Comparison of ENCODE assay signal across 19 cellular contexts in genomic region chr19:7981199-7981598, GRCh38. TPM values are rescaled to one million over a fixed set of nuclear protein-coding genes. Genes with fewer than 3 reads are reported as not detected.
A peak's percentile ranks its signal among the peaks of the same experiment; 100 is the strongest.
DNase-seq lines count a peak whose midpoint lies in the region; ATAC-seq, FAIRE-seq and TF ChIP-seq lines count a peak whose summit lies in the region.
"Had no signal": no experiment of that assay in that cellular context is flagged by ENCODE, and none has a peak within 500 bp of the region (broad histone marks: within the 10 kb centered on the region; RNA-seq: fewer than 3 reads in every experiment).

No MANE protein-coding gene starts in this region.

- H2AFZ ChIP-seq in astrocyte (ENCODE audit: low read depth, low read length) = no peak overlapping the region
- H2AFZ ChIP-seq: GM23248 had no signal

- H3K9me3 Mint-ChIP-seq in astrocyte (ENCODE audit: unreplicated experiment) (no peaks in the 10 kb centered on the region), glutamatergic neuron (ENCODE audit: unreplicated experiment) (peaks cover under 1% of the 10 kb centered on the region)
- H3K9me3 Mint-ChIP-seq: CD4-positive, alpha-beta T cell had no signal

- H3K4me3 ChIP-seq in astrocyte (ENCODE audit: insufficient read depth, low read depth, low read length) (no peak overlapping the region), spleen (no peak overlapping the region)
- H3K4me3 ChIP-seq: GM23248, HAP-1 had no signal

- H3K4me3 Mint-ChIP-seq in astrocyte (ENCODE audit: unreplicated experiment) (no peak overlapping the region), glutamatergic neuron (ENCODE audit: unreplicated experiment) (no peak overlapping the region)
- H3K4me3 Mint-ChIP-seq: CD4-positive, alpha-beta T cell had no signal

- CTCF ChIA-PET in RWPE1 (lab: Yijun Ruan, JAX) = interaction anchor here (0.6 to 1.9 kb wide), 2 partner anchors 21 to 338 kb away, joined by 3 to 9 read pairs; no protein-coding TSS in a partner anchor

- no peak for FAIRE-seq in astrocyte (lab: Jason Lieb, UNC)
- FAIRE-seq: A204.1, D721Med, G401.6, GM12891, GM18507 had no signal

- peaks cover 90% of the 10 kb centered on the region for H4K20me1 ChIP-seq in astrocyte (ENCODE audit: insufficient read depth, low read length)

- H3K27ac Mint-ChIP-seq in astrocyte (ENCODE audit: unreplicated experiment) (peak overlapping the region; percentile 5), glutamatergic neuron (ENCODE audit: unreplicated experiment) (peak overlapping the region; percentile 17)
- H3K27ac Mint-ChIP-seq: CD4-positive, alpha-beta T cell had no signal

- H3K36me3 Mint-ChIP-seq in astrocyte (ENCODE audit: low read depth, unreplicated experiment) (peaks cover 4% of the 10 kb centered on the region), glutamatergic neuron (ENCODE audit: unreplicated experiment) (no peaks in the 10 kb centered on the region)

- ATAC-seq in left cardiac atrium = no peak
- ATAC-seq in HG02678 (IDR thresholded peaks at IDR 0.05; ENCODE audit: unreplicated experiment) = no peak

- peaks cover 5% of the 10 kb centered on the region for H3K36me3 ChIP-seq in astrocyte (ENCODE audit: insufficient read depth, low read length)
- peaks cover 4 to 100% (median 62%) of the 10 kb centered on the region in 6 donors for H3K36me3 ChIP-seq in spleen

- H3K9me3 ChIP-seq in astrocyte (ENCODE audit: insufficient read depth, low read depth, low read length) = no peaks in the 10 kb centered on the region
- no peaks in the 10 kb centered on the region for H3K9me3 ChIP-seq in spleen
- H3K9me3 ChIP-seq: BE2C, Caco-2, HAP-1 had no signal

- H3K9ac ChIP-seq in astrocyte (ENCODE audit: low read length) = no peak overlapping the region
- H3K9ac ChIP-seq: GM23248 had no signal

- POLR2A ChIA-PET in RWPE1 (lab: Yijun Ruan, JAX; ENCODE audit: low non-redundant PET) = no interaction called here

- TF ChIP-seq CTCF in RWPE1 (conservative IDR thresholded peaks at IDR 0.05; ENCODE audit: low read depth) (no peak), astrocyte (IDR thresholded peaks at IDR 0.05; ENCODE audit: insufficient read depth, low read depth, low read length) (no peak), glutamatergic neuron (IDR thresholded peaks at IDR 0.05; ENCODE audit: partially characterized antibody, unreplicated experiment) (no peak), spleen (IDR thresholded peaks at IDR 0.05 in 8 of 11, conservative IDR thresholded peaks at IDR 0.05 in 3 of 11) (no peak)

- H3K27me3 ChIP-seq in astrocyte (ENCODE audit: insufficient read depth, low read length) (no peaks in the 10 kb centered on the region), spleen (replicated peaks in 1 of 7) (no peaks in the 10 kb centered on the region)
- H3K27me3 ChIP-seq: BE2C had no signal

- TF ChIP-seq POLR2A in spleen (IDR thresholded peaks at IDR 0.05) = no peak

- H3K27me3 Mint-ChIP-seq in astrocyte (ENCODE audit: low read depth, unreplicated experiment) = no peaks in the 10 kb centered on the region
- H3K27me3 Mint-ChIP-seq in glutamatergic neuron (ENCODE audit: unreplicated experiment) = peaks cover 5% of the 10 kb centered on the region
- H3K27me3 Mint-ChIP-seq: CD4-positive, alpha-beta T cell had no signal

- H3K27ac ChIP-seq in RWPE1 (peak overlapping the region; percentile 100), astrocyte (ENCODE audit: low read depth, low read length) (no peak overlapping the region), spleen (peak overlapping the region in 7 of 8 donors; percentile 14 to 86 (median 76))
- H3K27ac ChIP-seq: GM23248 had no signal

- DNase-seq in RWPE1 (ENCODE audit: low spot score) (no peak), astrocyte (ENCODE audit: low read depth) (no peak), glutamatergic neuron (peak; percentile 0), spleen (peak; percentile 28), left cardiac atrium (no peak), NCI-H1694 treated with DMSO at 0.1 percent for 48 hours (lab: John Stamatoyannopoulos, UW) (no peak)
- DNase-seq: ACHN; BE2C; C1 segment of cervical spinal cord; Caco-2; CD4-positive, alpha-beta T cell; GM23248 had no signal

- WGBS in spleen, 5 donors = 90 to 95% (median 91%) methylated on average over 7 of the region's 7 CpGs

- H3K4me1 Mint-ChIP-seq in astrocyte (ENCODE audit: low read depth, unreplicated experiment) (peaks cover 3% of the 10 kb centered on the region), glutamatergic neuron (ENCODE audit: low read depth, unreplicated experiment) (peaks cover 26% of the 10 kb centered on the region)

- H3K79me2 ChIP-seq in astrocyte (ENCODE audit: insufficient read depth, low read length) = peaks cover 68% of the 10 kb centered on the region

- no peak overlapping the region for H3K4me2 ChIP-seq in astrocyte (ENCODE audit: low read length)

- H3K4me1 ChIP-seq in astrocyte (ENCODE audit: insufficient read depth, low read length) (peaks cover under 1% of the 10 kb centered on the region), spleen (peaks cover 0 to 40% (median 21%) of the 10 kb centered on the region in 6 donors)
- H3K4me1 ChIP-seq: BE2C, Caco-2, HAP-1 had no signal

- intact Hi-C loops in spleen (cut with DNase I; ENCODE audit: low total_unique reads) (no loop called here), left cardiac atrium (cut with DNase I) (no loop called here)

RNA-seq across cellular contexts. Expression of gene ELAVL1, which starts 24.2 kb away (rescaled TPM):
- total RNA-seq in astrocyte (107 TPM in 2 replicates), glutamatergic neuron (ENCODE audit: unreplicated experiment) (122 TPM), spleen (10 to 100 TPM; 28.2 to 66.7 (median 52.9) TPM), left cardiac atrium (10 to 100 TPM; 51.6 to 68.3 TPM)
- 10 to 100 TPM; 13.5 to 21.2 (median 18.9) TPM for polyA plus RNA-seq in spleen

RNA-seq across cellular contexts. Expression of gene TIMM44, which starts 37.7 kb away (rescaled TPM):
- total RNA-seq in astrocyte (60.5 and 71.1 TPM in 2 replicates), glutamatergic neuron (ENCODE audit: unreplicated experiment) (109 TPM), spleen (10 to 100 TPM; 33.2 to 94.9 (median 63.5) TPM), left cardiac atrium (10 to 100 TPM; 70.6 to 73.8 TPM)
- polyA plus RNA-seq in spleen = 10 to 100 TPM; 37.4 to 67.3 (median 66.0) TPM

RNA-seq across cellular contexts. Expression of gene CTXN1, which starts 55.3 kb away (rescaled TPM):
- 49.5 and 55.9 TPM in 2 replicates for total RNA-seq in astrocyte
- total RNA-seq in glutamatergic neuron (ENCODE audit: unreplicated experiment) = 90.6 TPM
- total RNA-seq in spleen = 1 to 10 TPM; 1.2 to 4.4 (median 2.1) TPM
- under 1 TPM; 0.11 to 0.96 (median 0.64) TPM for polyA plus RNA-seq in spleen
- total RNA-seq in left cardiac atrium = under 1 TPM; 0.91 to 0.97 TPM
- total RNA-seq: CD4-positive, alpha-beta T cell had no signal

Comparison
In these comparisons a context has a peak if more than half of its experiments do, and no peak if none do; other contexts are left out.
1. DNase-seq: peak in glutamatergic neuron (single experiment) and spleen (single experiment); none in RWPE1 (single experiment), astrocyte (single experiment), left cardiac atrium (single experiment) and NCI-H1694 treated with DMSO at 0.1 percent for 48 hours (single experiment).